Comparison of ENCODE assay signal across 18 cellular contexts in genomic region chr11:88170680-88171079, GRCh38. TPM values are rescaled to one million over a fixed set of nuclear protein-coding genes. Genes with fewer than 3 reads are reported as not detected.
DNase-seq lines count a peak whose midpoint lies in the region; ATAC-seq and TF ChIP-seq lines count a peak whose summit lies in the region.
"Had no signal": no experiment of that assay in that cellular context is flagged by ENCODE, and none has a peak within 500 bp of the region (broad histone marks: within the 10 kb centered on the region; RNA-seq: fewer than 3 reads in every experiment).

No MANE protein-coding gene starts in this region.

- no peaks in the 10 kb centered on the region for H3K27me3 Mint-ChIP-seq in mesothelial cell of epicardium (ENCODE audit: low read depth)
- peaks cover 13% of the 10 kb centered on the region for H3K27me3 Mint-ChIP-seq in activated naive CD4-positive, alpha-beta T cell treated with anti-CD3 and anti-CD28 coated beads, Interleukin-2, amount 10 ng/mL, durations not matched to agents 7 days and 5 days

- H3K36me3 Mint-ChIP-seq in mesothelial cell of epicardium = peaks cover 15% of the 10 kb centered on the region
- no peaks in the 10 kb centered on the region for H3K36me3 Mint-ChIP-seq in activated naive CD4-positive, alpha-beta T cell treated with anti-CD3 and anti-CD28 coated beads, Interleukin-2, amount 10 ng/mL, durations not matched to agents 7 days and 5 days
- H3K36me3 Mint-ChIP-seq: CD4-positive, alpha-beta memory T cell had no signal

- WGBS in mammary epithelial cell (ENCODE audit: low coverage, missing lambda C conversion rate) = 94% methylated on average over 2 of the region's 2 CpGs
- WGBS in smooth muscle cell (ENCODE audit: low lambda C conversion rate) = 67% methylated on average over 2 of the region's 2 CpGs

- BruUV-seq in mammary epithelial cell (replicated peaks; lab: Mats Ljungman, UMichigan) = no TSS peak

- no peak for DNase-seq in mammary epithelial cell
- no peak for DNase-seq in epithelial cell of prostate (ENCODE audit: low read depth, low spot score)
- no peak for DNase-seq in mesothelial cell of epicardium (ENCODE audit: low spot score in 2 of 2, unreplicated experiment in 2 of 2)
- no peak for DNase-seq in smooth muscle cell (lab: John Stamatoyannopoulos, UW; ENCODE audit: unreplicated experiment)
- DNase-seq in left colon = no peak
- DNase-seq in activated naive CD4-positive, alpha-beta T cell treated with anti-CD3 and anti-CD28 coated beads, Interleukin-2, amount 10 ng/mL, durations not matched to agents 7 days and 5 days = no peak
- no peak for DNase-seq in effector CD4-positive, alpha-beta T cell
- DNase-seq: C1 segment of cervical spinal cord; Calu3; CD4-positive, alpha-beta memory T cell; COR-L47; DMS53; DMS79 treated with DMSO at 0.1 percent for 48 hours; GF-D8; H9 had no signal

- dilution Hi-C loops in mammary epithelial cell (cut with HindIII; ENCODE audit: low sequenced_read_pairs) = no loop called here

- H3K9me3 ChIP-seq in mammary epithelial cell (replicated peaks; ENCODE audit: insufficient read depth, low read length) = no peaks in the 10 kb centered on the region
- H3K9me3 ChIP-seq in smooth muscle cell (replicated peaks; ENCODE audit: low read depth) = no peaks in the 10 kb centered on the region

- peaks cover 82% of the 10 kb centered on the region for H3K79me2 ChIP-seq in mammary epithelial cell (ENCODE audit: insufficient read depth, low read length)
- no peaks in the 10 kb centered on the region for H3K79me2 ChIP-seq in smooth muscle cell (ENCODE audit: low read depth)

- H3K4me2 ChIP-seq in mammary epithelial cell (ENCODE audit: insufficient read depth, low read depth, low read length) (peak overlapping the region; percentile 99), smooth muscle cell (no peak overlapping the region)
- H3K4me2 ChIP-seq: GM23338 had no signal

- peak overlapping the region; percentile 39 for H3K27ac Mint-ChIP-seq in mesothelial cell of epicardium
- no peak overlapping the region for H3K27ac Mint-ChIP-seq in activated naive CD4-positive, alpha-beta T cell treated with anti-CD3 and anti-CD28 coated beads, Interleukin-2, amount 10 ng/mL, durations not matched to agents 7 days and 5 days
- H3K27ac Mint-ChIP-seq: CD4-positive, alpha-beta memory T cell; GM23338; H9 had no signal

- H4K20me1 ChIP-seq in mammary epithelial cell (ENCODE audit: insufficient read depth, low read length) (no peaks in the 10 kb centered on the region), smooth muscle cell (ENCODE audit: low read depth) (no peaks in the 10 kb centered on the region)

- no peak overlapping the region for H3K4me3 ChIP-seq in mammary epithelial cell (replicated peaks in 1 of 3; ENCODE audit: insufficient read depth in 1 of 3, low read depth in 2 of 3, low read length in 3 of 3)
- no peak overlapping the region for H3K4me3 ChIP-seq in smooth muscle cell
- H3K4me3 ChIP-seq: GM23338 had no signal

- ATAC-seq in left colon = no peak
- ATAC-seq: GM23338, HCT116 had no signal

- H3K36me3 ChIP-seq in mammary epithelial cell (ENCODE audit: insufficient read depth, low read length) (peaks cover 10% of the 10 kb centered on the region), smooth muscle cell (ENCODE audit: low read depth) (no peaks in the 10 kb centered on the region)

- H2AFZ ChIP-seq in mammary epithelial cell (ENCODE audit: low read depth, low read length) (no peak overlapping the region), smooth muscle cell (ENCODE audit: low read depth) (no peak overlapping the region)
- H2AFZ ChIP-seq: GM23338 had no signal

- H3K4me1 Mint-ChIP-seq in mesothelial cell of epicardium = peaks cover 69% of the 10 kb centered on the region
- H3K4me1 Mint-ChIP-seq in activated naive CD4-positive, alpha-beta T cell treated with anti-CD3 and anti-CD28 coated beads, Interleukin-2, amount 10 ng/mL, durations not matched to agents 7 days and 5 days = peaks cover 13% of the 10 kb centered on the region

- H3K27ac ChIP-seq in mammary epithelial cell (ENCODE audit: insufficient read depth, low read depth, low read length) (no peak overlapping the region), epithelial cell of prostate (peak overlapping the region; percentile 99), smooth muscle cell (ENCODE audit: low read depth) (peak overlapping the region; percentile 59)

- H3K9ac ChIP-seq in mammary epithelial cell (ENCODE audit: insufficient read depth, low read length) (no peak overlapping the region), smooth muscle cell (ENCODE audit: low read depth) (no peak overlapping the region)

- CTCF ChIA-PET in mammary epithelial cell (lab: Charles Lee; ENCODE audit: low non-redundant PET) = no interaction called here
- CTCF ChIA-PET in activated naive CD4-positive, alpha-beta T cell treated with anti-CD3 and anti-CD28 coated beads, Interleukin-2, amount 10 ng/mL, durations not matched to agents 7 days and 5 days (lab: Charles Lee) = interaction anchor here (0.6 to 1.5 kb wide), 2 partner anchors 22 to 373 kb away, joined by 3 to 6 read pairs; no protein-coding TSS in a partner anchor

- in situ Hi-C loops in mammary epithelial cell (cut with MboI; ENCODE audit: low sequenced_read_pairs in 2 of 2) = no loop called here

- intact Hi-C loops in mammary epithelial cell (cut with micrococcal nuclease) = loop anchor here (5.0 kb wide), 1 partner anchor 112 kb away; no protein-coding TSS in a partner anchor
- intact Hi-C loops in left colon (cut with DNase I, micrococcal nuclease) = no loop called here

- peaks cover 50% of the 10 kb centered on the region for H3K4me1 ChIP-seq in mammary epithelial cell (ENCODE audit: insufficient read depth, low read length)
- H3K4me1 ChIP-seq in smooth muscle cell (ENCODE audit: low read depth) = peaks cover 3% of the 10 kb centered on the region

- H3K27me3 ChIP-seq in mammary epithelial cell (ENCODE audit: insufficient read depth, low read length) (no peaks in the 10 kb centered on the region), smooth muscle cell (ENCODE audit: low read depth) (no peaks in the 10 kb centered on the region)

- H3K9me3 Mint-ChIP-seq in mesothelial cell of epicardium = no peaks in the 10 kb centered on the region
- no peaks in the 10 kb centered on the region for H3K9me3 Mint-ChIP-seq in activated naive CD4-positive, alpha-beta T cell treated with anti-CD3 and anti-CD28 coated beads, Interleukin-2, amount 10 ng/mL, durations not matched to agents 7 days and 5 days
- H3K9me3 Mint-ChIP-seq: CD4-positive, alpha-beta memory T cell; GM23338; H9 had no signal

- TF ChIP-seq CTCF in mammary epithelial cell (conservative IDR thresholded peaks at IDR 0.05 in 1 of 2, IDR thresholded peaks at IDR 0.05 in 1 of 2; ENCODE audit: extremely low read depth in 1 of 2, insufficient read depth in 1 of 2, low read depth in 1 of 2, low read length in 2 of 2) (no peak), mesothelial cell of epicardium (IDR thresholded peaks at IDR 0.05; ENCODE audit: unreplicated experiment) (no peak), smooth muscle cell (IDR thresholded peaks at IDR 0.05; ENCODE audit: borderline replicate concordance, insufficient read depth, poor library complexity, severe bottlenecking) (no peak)

- peak overlapping the region; percentile 4 for H3K4me3 Mint-ChIP-seq in mesothelial cell of epicardium
- H3K4me3 Mint-ChIP-seq in activated naive CD4-positive, alpha-beta T cell treated with anti-CD3 and anti-CD28 coated beads, Interleukin-2, amount 10 ng/mL, durations not matched to agents 7 days and 5 days = no peak overlapping the region
- H3K4me3 Mint-ChIP-seq: CD4-positive, alpha-beta memory T cell; GM23338; H9 had no signal

- H3F3A ChIP-seq in smooth muscle cell (ENCODE audit: low read depth) = no peaks in the 10 kb centered on the region

RNA-seq across cellular contexts. Expression of gene RAB38, which starts 4.6 kb away (rescaled TPM):
- total RNA-seq in mammary epithelial cell (10 to 100 TPM; 55.8 to 87.7 TPM), mesothelial cell of epicardium (44.3 to 48.4 TPM (median 46.7 TPM) in 3 replicates), smooth muscle cell (8.4 and 15.3 TPM in 2 replicates), left colon (1 to 10 TPM in 1 of 2 donors, under 1 TPM in 1; 0.70 to 2.1 TPM)
- polyA plus RNA-seq in mammary epithelial cell (74.9 TPM), smooth muscle cell (1.9 and 12.5 TPM in 2 replicates)
- 53.4 TPM for polyA minus RNA-seq in mammary epithelial cell
- total RNA-seq: A172 had no signal
